17 cellular contexts compared by ENCODE assay signal in the genomic region with DNA sequence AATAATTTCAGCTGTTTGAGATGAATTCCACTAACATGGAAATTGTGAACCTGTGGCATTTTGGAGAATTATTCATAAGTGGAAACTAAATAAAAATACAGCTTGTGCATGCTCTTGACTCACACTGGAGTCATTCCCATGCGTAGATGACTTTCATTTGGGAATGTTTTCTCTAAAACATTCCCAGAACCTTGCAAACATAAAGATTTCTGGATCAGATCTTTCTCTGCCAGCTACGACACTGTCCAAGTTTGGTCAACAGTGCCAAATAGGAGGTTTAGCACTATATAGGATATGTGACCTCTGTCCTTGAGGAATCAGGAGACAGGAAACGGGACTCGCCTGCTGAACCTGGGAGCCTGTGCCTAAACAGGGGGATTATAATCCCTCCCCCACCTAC.
DNase-seq lines count a peak whose midpoint lies in the region; ATAC-seq, FAIRE-seq and TF ChIP-seq lines count a peak whose summit lies in the region.
"Had no signal": no experiment of that assay in that cellular context is flagged by ENCODE, and none has a peak within 500 bp of the region (broad histone marks: within the 10 kb centered on the region; RNA-seq: fewer than 3 reads in every experiment).

No MANE protein-coding gene starts in this region.

- H3K9me3 ChIP-seq in fibroblast of lung (ENCODE audit: control insufficient read depth, insufficient read depth, low read depth, low read length) = no peaks in the 10 kb centered on the region
- H3K9me3 ChIP-seq: adrenal gland, psoas muscle, thyroid gland had no signal

- no peak overlapping the region for H3K4me3 ChIP-seq in fibroblast of lung (replicated peaks in 1 of 4; ENCODE audit: control extremely low read depth in 1 of 4, insufficient read depth in 1 of 4, low read depth in 3 of 4, low read length in 4 of 4)
- H3K4me3 ChIP-seq: adrenal gland, psoas muscle, thyroid gland had no signal

- peaks cover 3% of the 10 kb centered on the region for H3K4me1 ChIP-seq in fibroblast of lung (ENCODE audit: control insufficient read depth, extremely low read depth, insufficient read depth, low read length)
- H3K4me1 ChIP-seq: adrenal gland, psoas muscle, thyroid gland had no signal

- DNase-seq in A172 (ENCODE audit: low spot score) (peak; percentile 61), GM03348 (ENCODE audit: low spot score) (peak; percentile 66), T1000 (lab: John Stamatoyannopoulos, UW) (peak; percentile 13), fibroblast of lung (ENCODE audit: low read depth in 2 of 2) (peak; percentile 88 to 89), D721Med (ENCODE audit: insufficient read length, low spot score) (no peak), DMS 273 (lab: John Stamatoyannopoulos, UW; ENCODE audit: unreplicated experiment) (no peak)
- no peak for DNase-seq in stimulated activated CD4-positive, alpha-beta T cell treated with anti-CD3 and anti-CD28 coated beads, Interleukin-2, amount 100 ng/mL, for 24 hours
- DNase-seq: activated CD4-positive, alpha-beta T cell treated with anti-CD3 and anti-CD28 coated beads for 1 hour; adrenal gland; midbrain; NCI-H1694; psoas muscle; T-helper 9 cell; thyroid gland had no signal

- no peak for FAIRE-seq in D721Med (lab: Jason Lieb, UNC)
- FAIRE-seq: colon had no signal

- no peak overlapping the region for H2AFZ ChIP-seq in fibroblast of lung (ENCODE audit: low read length)

- H4K20me1 ChIP-seq in fibroblast of lung (ENCODE audit: control insufficient read depth, extremely low read depth, insufficient read depth, low read length) = no peaks in the 10 kb centered on the region

- no peak overlapping the region for H3K27ac ChIP-seq in fibroblast of lung (ENCODE audit: insufficient read depth, low read length)
- H3K27ac ChIP-seq: adrenal gland, psoas muscle, thyroid gland had no signal

- no peak for ATAC-seq in HG03196 (IDR thresholded peaks at IDR 0.05; ENCODE audit: unreplicated experiment)
- ATAC-seq: activated T-helper 17 cell treated with anti-CD3 and anti-CD28 coated beads, Interleukin-2, amount 50 U/mL, for 72 hours; psoas muscle had no signal

- no peaks in the 10 kb centered on the region for H3K36me3 ChIP-seq in fibroblast of lung (ENCODE audit: control insufficient read depth, insufficient read depth, low read length)
- H3K36me3 ChIP-seq: adrenal gland, thyroid gland had no signal

- TF ChIP-seq CTCF in fibroblast of lung (conservative IDR thresholded peaks at IDR 0.05 in 1 of 2, IDR thresholded peaks at IDR 0.05 in 1 of 2; ENCODE audit: low read depth in 1 of 2, low read length in 2 of 2) = no peak
- TF ChIP-seq CTCF in D721Med (IDR thresholded peaks at IDR 0.05; ENCODE audit: insufficient read depth, missing control alignments) = no peak

- no peaks in the 10 kb centered on the region for H3K27me3 ChIP-seq in fibroblast of lung (ENCODE audit: control insufficient read depth, insufficient read depth, low read length)
- H3K27me3 ChIP-seq: adrenal gland, thyroid gland had no signal

- H3K9ac ChIP-seq in fibroblast of lung (ENCODE audit: insufficient read depth, low read length) = no peak overlapping the region

- H3K4me2 ChIP-seq in fibroblast of lung (ENCODE audit: extremely low read depth, insufficient read depth, low read length) = peak overlapping the region; percentile 27

- no peaks in the 10 kb centered on the region for H3K79me2 ChIP-seq in fibroblast of lung (ENCODE audit: control insufficient read depth, insufficient read depth, low read length)

Comparison
In these comparisons a context has a peak if more than half of its experiments do, and no peak if none do; other contexts are left out.
1. DNase-seq: peak in A172 (single experiment), GM03348 (single experiment), T1000 (single experiment) and fibroblast of lung (2 of 2); none in D721Med (single experiment), stimulated activated CD4-positive, alpha-beta T cell treated with anti-CD3 and anti-CD28 coated beads, Interleukin-2, amount 100 ng/mL, for 24 hours (0 of 2) and DMS 273 (single experiment).